In the genomic region with DNA sequence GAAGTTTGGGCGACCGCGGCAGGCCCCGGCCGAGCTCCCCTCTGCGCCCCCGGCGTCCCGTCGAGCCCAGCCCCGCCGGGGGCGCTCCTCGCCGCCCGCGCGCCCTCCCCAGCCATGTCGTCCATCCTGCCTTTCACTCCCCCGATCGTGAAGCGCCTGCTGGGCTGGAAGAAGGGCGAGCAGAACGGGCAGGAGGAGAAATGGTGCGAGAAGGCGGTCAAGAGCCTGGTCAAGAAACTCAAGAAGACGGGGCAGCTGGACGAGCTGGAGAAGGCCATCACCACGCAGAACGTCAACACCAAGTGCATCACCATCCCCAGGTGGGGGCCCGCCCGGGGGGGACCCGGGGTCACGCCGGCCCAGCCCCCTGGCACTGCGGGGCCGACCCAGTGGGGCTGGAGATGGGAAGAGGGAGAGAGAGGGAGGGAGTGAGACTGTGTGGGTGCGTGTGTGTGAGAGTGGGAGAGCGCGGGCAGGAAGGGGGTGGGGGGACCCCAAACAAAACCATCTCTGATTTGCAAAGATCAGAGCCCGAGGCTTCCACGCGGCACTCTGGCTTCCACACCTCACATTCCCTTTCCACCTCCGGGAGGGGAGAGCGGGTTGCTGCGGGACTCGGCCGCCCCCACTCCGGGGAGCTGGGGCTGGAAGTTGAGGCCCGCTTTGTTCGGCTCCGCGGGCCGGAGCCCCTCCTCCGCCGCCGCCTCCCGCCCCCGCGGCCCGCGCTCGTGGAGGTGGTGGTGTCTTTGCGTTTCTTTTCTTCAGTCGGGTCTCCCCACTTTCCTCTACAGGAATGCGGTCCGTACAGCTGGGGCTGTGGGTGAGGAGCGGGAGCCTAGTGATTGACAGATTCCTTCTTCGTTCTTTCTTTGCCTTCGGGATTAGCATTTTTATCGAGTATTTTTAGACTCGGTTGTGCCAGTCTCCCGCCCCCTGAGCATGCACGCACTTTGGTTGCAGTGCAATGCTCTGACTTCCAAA, we compare ENCODE assay signal across 8 cellular contexts. TPM values are rescaled to one million over a fixed set of nuclear protein-coding genes. Genes with fewer than 3 reads are reported as not detected.
DNase-seq lines count a peak whose midpoint lies in the region; ATAC-seq, FAIRE-seq and TF ChIP-seq lines count a peak whose summit lies in the region.

No MANE protein-coding gene starts in this region.

- H3K27ac ChIP-seq in Karpas-422 (ENCODE audit: low read length) (no peak overlapping the region), right cardiac atrium (ENCODE audit: low read length) (peak overlapping the region; percentile 71), small intestine (ENCODE audit: low read depth in 1 of 2, low read length in 1 of 2) (peak overlapping the region; percentile 89 to 94)

- intact Hi-C loops in right cardiac atrium (cut with DNase I), result loop anchor here in 3 of 4 donors (5.0 to 10.0 kb wide), 5 partner anchors 58 to 186 kb away; a partner anchor contains a TSS

- H3K4me3 ChIP-seq in Karpas-422 (ENCODE audit: low read length), result peak overlapping the region; percentile 84
- H3K4me3 ChIP-seq in right cardiac atrium (ENCODE audit: low read length), result peak overlapping the region; percentile 85
- H3K4me3 ChIP-seq in small intestine (ENCODE audit: low read depth in 1 of 2, low read length in 2 of 2), result peak overlapping the region; percentile 85 to 94

- no peak for TF ChIP-seq POLR2A in H54 (IDR thresholded peaks at IDR 0.05; ENCODE audit: low read depth, low read length)

- peak overlapping the region; percentile 94 for H3K4me2 ChIP-seq in Karpas-422 (ENCODE audit: low read depth, low read length, poor library complexity, severe bottlenecking)

- H3K4me1 ChIP-seq in Karpas-422 (ENCODE audit: low read length) (peaks cover 50% of the 10 kb centered on the region), right cardiac atrium (ENCODE audit: control insufficient read depth, insufficient read depth, low read length) (peaks cover 24% of the 10 kb centered on the region), small intestine (ENCODE audit: control insufficient read depth in 2 of 2, insufficient read depth in 1 of 2, low read depth in 1 of 2, low read length in 1 of 2) (peaks cover 6 to 23% of the 10 kb centered on the region in 2 donors)

- DNase-seq in Karpas-422 (peak; percentile 63), right cardiac atrium (peak in 2 of 3 donors; percentile 68 to 70), small intestine (no peak), H54 (ENCODE audit: insufficient read length, low spot score) (no peak), DMS79 (lab: John Stamatoyannopoulos, UW) (no peak)
- peak; percentile 64 for DNase-seq in activated naive CD4-positive, alpha-beta T cell treated with anti-CD3 and anti-CD28 coated beads, Interleukin-2, amount 50 U/mL, for 16 hours

- H3K27me3 ChIP-seq in Karpas-422 (ENCODE audit: low read length), result peaks cover 2% of the 10 kb centered on the region; the same call in 1 of the 2 replicates
- H3K27me3 ChIP-seq in right cardiac atrium (ENCODE audit: control insufficient read depth, insufficient read depth), result no peaks in the 10 kb centered on the region
- H3K27me3 ChIP-seq in small intestine (ENCODE audit: control insufficient read depth in 2 of 2, insufficient read depth in 2 of 2, low read length in 2 of 2), result no peaks in the 10 kb centered on the region

- ATAC-seq in GM19025 (IDR thresholded peaks at IDR 0.05; ENCODE audit: low read depth, unreplicated experiment), result peak; percentile 14
- ATAC-seq in right cardiac atrium, result peak; percentile 1 to 4
- no peak for ATAC-seq in HG03159 (IDR thresholded peaks at IDR 0.05; ENCODE audit: unreplicated experiment)

- H4K20me1 ChIP-seq in Karpas-422 (ENCODE audit: insufficient read depth, low read depth, low read length), result peaks cover 34% of the 10 kb centered on the region

- no peaks in the 10 kb centered on the region for H3K9me2 ChIP-seq in Karpas-422 (replicated peaks; ENCODE audit: insufficient read depth, low read length)

- under 1% methylated on average over 74 of the region's 74 CpGs for WGBS in right cardiac atrium
- WGBS in small intestine, 3 donors, result 0 to 1% (median 1%) methylated on average over 68 to 74 of the region's 74 CpGs

- no peaks in the 10 kb centered on the region for H3K79me2 ChIP-seq in Karpas-422 (ENCODE audit: low read length)

- FAIRE-seq in small intestine (lab: Jason Lieb, UNC), result no peak
- no peak for FAIRE-seq in H54 (lab: Jason Lieb, UNC)

- H2AFZ ChIP-seq in Karpas-422 (ENCODE audit: low read length), result peak overlapping the region; percentile 27; the same call in 1 of the 2 replicates

- peak overlapping the region; percentile 81 for H3K9ac ChIP-seq in Karpas-422 (ENCODE audit: low read length)

- no peaks in the 10 kb centered on the region for H3K36me3 ChIP-seq in Karpas-422 (ENCODE audit: insufficient read depth, low read length)
- H3K36me3 ChIP-seq in small intestine (ENCODE audit: control insufficient read depth in 2 of 2, insufficient read depth in 2 of 2, low read length in 2 of 2), result peaks cover 0 to 2% of the 10 kb centered on the region in 2 donors

- H3K9me3 ChIP-seq in Karpas-422 (ENCODE audit: low read length) (no peaks in the 10 kb centered on the region), right cardiac atrium (ENCODE audit: control insufficient read depth, low read length) (no peaks in the 10 kb centered on the region), small intestine (ENCODE audit: control insufficient read depth, low read depth) (no peaks in the 10 kb centered on the region)

RNA-seq across cellular contexts. Expression of a gene that starts 0.9 kb away (rescaled TPM):
- total RNA-seq in Karpas-422 (2014; rRNA removed; shearing (Covaris generic); ENCODE audit: low replicate concordance), result 12.8 and 27.7 TPM in 2 replicates
- 10 to 100 TPM; 29.2 to 40.5 (median 30.5) TPM for total RNA-seq in right cardiac atrium
- polyA plus RNA-seq in right cardiac atrium (9.9 TPM), small intestine (10 to 100 TPM; 11.6 to 17.0 (median 12.1) TPM)

Comparison
In these comparisons a context has a peak if more than half of its experiments do, and no peak if none do; other contexts are left out.
1. DNase-seq: peak in Karpas-422 (single experiment), activated naive CD4-positive, alpha-beta T cell treated with anti-CD3 and anti-CD28 coated beads, Interleukin-2, amount 50 U/mL, for 16 hours (single experiment) and right cardiac atrium (2 of 3); none in small intestine (single experiment), H54 (single experiment) and DMS79 (single experiment).
2. Peak in every context shown above with its lines, with median percentiles within 50 percentile points of each other: H3K4me3 ChIP-seq.